ENCODE assay signal across 24 cellular contexts in genomic region chr17:11492511-11492910, GRCh38.
"Had no signal": no experiment of that assay in that cellular context is flagged by ENCODE, and none has a peak within 500 bp of the region (broad histone marks: within the 10 kb centered on the region; RNA-seq: fewer than 3 reads in every experiment).

No MANE protein-coding gene starts in this region.

- H3K4me1 ChIP-seq: SJSA1 had no signal

- H3K9ac ChIP-seq: KMS-11 had no signal

- H3K27me3 Mint-ChIP-seq: IgD-negative memory B cell had no signal

- H3K27ac Mint-ChIP-seq: IgD-negative memory B cell had no signal

- DNase-seq: Kasumi-1, MM.1S, NCI-H1092 treated with DMSO at 0.1 percent for 48 hours, NCI-H1417, NCI-H146, NCI-H1694 treated with DMSO at 0.1 percent for 48 hours, NCI-H1930, NCI-H2081, NCI-H2107, NCI-H2227 treated with DMSO at 0.1 percent for 48 hours, NCI-H524, NCI-H526 treated with DMSO at 0.1 percent for 48 hours, NCI-H748 treated with DMSO at 0.1 percent for 48 hours, Right ventricle myocardium superior, RPMI8226, SIG-M5 had no signal

- H3K4me3 ChIP-seq: K562, SJSA1, SK-N-MC had no signal

- H3K36me3 Mint-ChIP-seq: IgD-negative memory B cell had no signal

- H3K27ac ChIP-seq: HL-60, KMS-11, SJSA1, SK-N-MC had no signal

- H3K27me3 ChIP-seq: SJSA1 had no signal

- FAIRE-seq: HTR-8/SVneo, K562, RCC 7860 had no signal

- H3K36me3 ChIP-seq: SJSA1 had no signal

- H3K4me2 ChIP-seq: KMS-11 had no signal

- H3K4me1 Mint-ChIP-seq: IgD-negative memory B cell had no signal

- ATAC-seq: K562 had no signal
